ENCODE assay signal across 8 cellular contexts in the genomic region with DNA sequence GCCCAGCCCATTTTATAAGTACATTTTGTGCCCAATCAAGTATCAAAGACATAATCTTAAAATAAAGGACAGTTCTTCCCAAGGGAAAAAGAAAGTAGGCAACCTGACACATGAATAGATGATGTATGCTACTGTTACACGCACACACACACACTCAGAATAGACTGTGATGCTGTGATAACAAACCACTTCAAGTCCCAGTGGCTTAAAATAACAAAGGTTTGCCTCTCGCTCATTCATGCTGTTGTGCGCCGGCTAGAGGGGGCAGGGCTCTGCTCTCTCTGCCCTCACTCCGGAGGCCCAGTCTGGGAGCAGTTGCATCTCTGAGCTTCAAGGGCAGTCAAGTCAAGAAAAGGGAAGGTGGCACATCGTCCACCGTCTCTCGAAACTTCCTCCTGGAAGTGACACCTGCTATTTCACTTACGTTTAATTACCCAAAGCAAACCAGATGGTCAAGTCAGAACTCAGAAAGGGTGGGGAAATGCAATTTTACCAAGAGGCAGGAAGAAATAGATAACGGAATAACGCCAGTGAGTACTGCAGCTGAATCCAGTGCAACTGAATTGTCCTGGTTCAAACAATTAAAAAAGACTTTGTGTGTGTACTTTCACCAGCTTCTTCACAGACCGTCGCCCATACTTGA. TPM values are rescaled to one million over a fixed set of nuclear protein-coding genes. Genes with fewer than 3 reads are reported as not detected.
A peak's percentile ranks its signal among the peaks of the same experiment; 100 is the strongest.
DNase-seq lines count a peak whose midpoint lies in the region; ATAC-seq and TF ChIP-seq lines count a peak whose summit lies in the region.

No MANE protein-coding gene starts in this region.

- peaks cover under 1% of the 10 kb centered on the region; the same call in 1 of the 2 replicates for H3K4me1 ChIP-seq in DND-41 (ENCODE audit: insufficient read depth, low read length)
- peaks cover 0 to 24% (median 5%) of the 10 kb centered on the region in 3 donors for H3K4me1 ChIP-seq in gastroesophageal sphincter
- peaks cover 15 to 23% (median 18%) of the 10 kb centered on the region in 3 donors for H3K4me1 ChIP-seq in skeletal muscle tissue (ENCODE audit: control insufficient read depth in 3 of 3, insufficient read depth in 3 of 3, low read length in 3 of 3)
- peaks cover 1 to 4% of the 10 kb centered on the region in 2 experiments; a peak in 2 of 4 replicates for H3K4me1 ChIP-seq in SK-N-SH (ENCODE audit: control insufficient read depth in 1 of 2, insufficient read depth in 2 of 2, low read depth in 1 of 2, low read length in 1 of 2)

- ATAC-seq in DND-41 (ENCODE audit: insufficient read depth, low read depth) = peak; percentile 54; the same call in 2 of the 3 replicates
- ATAC-seq in GM19438 (IDR thresholded peaks at IDR 0.05; ENCODE audit: low read depth, unreplicated experiment) = peak; percentile 77
- ATAC-seq in HG03432 (IDR thresholded peaks at IDR 0.05; ENCODE audit: unreplicated experiment) = peak; percentile 93
- ATAC-seq in gastroesophageal sphincter = peak; percentile 21

- TF ChIP-seq RAD21 in SK-N-SH (IDR thresholded peaks at IDR 0.05; ENCODE audit: low read length) = no peak

- TF ChIP-seq POLR2A in gastroesophageal sphincter (IDR thresholded peaks at IDR 0.05) = no peak

- H3K9me3 ChIP-seq in DND-41 (ENCODE audit: insufficient read depth, low read length, severe bottlenecking) (no peaks in the 10 kb centered on the region), gastroesophageal sphincter (no peaks in the 10 kb centered on the region), skeletal muscle tissue (ENCODE audit: control insufficient read depth in 3 of 3, low read length in 3 of 3) (no peaks in the 10 kb centered on the region), SK-N-SH (no peaks in the 10 kb centered on the region)

- POLR2A ChIA-PET in SK-N-SH (lab: Yijun Ruan, JAX) = no interaction called here

- H3K27me3 ChIP-seq in DND-41 (ENCODE audit: insufficient read depth, low read length, poor library complexity) (no peaks in the 10 kb centered on the region), gastroesophageal sphincter (no peaks in the 10 kb centered on the region), skeletal muscle tissue (ENCODE audit: control insufficient read depth in 3 of 3, insufficient read depth in 3 of 3, low read length in 3 of 3) (no peaks in the 10 kb centered on the region), SK-N-SH (ENCODE audit: insufficient read depth) (no peaks in the 10 kb centered on the region)

- H3K79me2 ChIP-seq in DND-41 (ENCODE audit: insufficient read depth, low read length) (peaks cover 76% of the 10 kb centered on the region), SK-N-SH (ENCODE audit: insufficient read depth) (peaks cover under 1% of the 10 kb centered on the region; the same call in 1 of the 2 replicates)

- no peak for DNase-seq in DND-41
- peak; percentile 18 for DNase-seq in OCI-M2 (lab: John Stamatoyannopoulos, UW; ENCODE audit: unreplicated experiment)
- no peak for DNase-seq in NCI-H1105 (lab: John Stamatoyannopoulos, UW)
- no peak for DNase-seq in SK-N-SH

- H2AFZ ChIP-seq in DND-41 (ENCODE audit: low read depth, low read length) (no peak overlapping the region), SK-N-SH (ENCODE audit: low read depth) (no peak overlapping the region)

- H4K20me1 ChIP-seq in DND-41 (ENCODE audit: insufficient read depth, low read length) (peaks cover 14% of the 10 kb centered on the region; the same call in 1 of the 2 replicates), SK-N-SH (ENCODE audit: insufficient read depth) (no peaks in the 10 kb centered on the region)

- H3K27ac ChIP-seq in DND-41 (ENCODE audit: low read length) (peak overlapping the region; percentile 42; the same call in 1 of the 2 replicates), gastroesophageal sphincter (peak overlapping the region in 3 of 4 donors; percentile 50 to 66 (median 57)), skeletal muscle tissue (ENCODE audit: low read depth, low read length) (peak overlapping the region; percentile 78), SK-N-SH (ENCODE audit: low read depth in 2 of 2, low read length in 1 of 2) (no peak overlapping the region)

- TF ChIP-seq CTCF in DND-41 (IDR thresholded peaks at IDR 0.05; ENCODE audit: borderline replicate concordance, extremely low read depth, low read length, poor library complexity, severe bottlenecking) (no peak), gastroesophageal sphincter (IDR thresholded peaks at IDR 0.05) (no peak), SK-N-SH (IDR thresholded peaks at IDR 0.05) (no peak)

- no peak overlapping the region for H3K9ac ChIP-seq in DND-41 (ENCODE audit: low read depth, low read length)
- peak overlapping the region; percentile 10 to 58 (median 55) for H3K9ac ChIP-seq in skeletal muscle tissue (ENCODE audit: low read depth in 1 of 3, low read length in 3 of 3)
- no peak overlapping the region for H3K9ac ChIP-seq in SK-N-SH

- H3K36me3 ChIP-seq in DND-41 (ENCODE audit: insufficient read depth, low read length) = peaks cover 9% of the 10 kb centered on the region; the same call in 1 of the 2 replicates
- no peaks in the 10 kb centered on the region for H3K36me3 ChIP-seq in gastroesophageal sphincter
- H3K36me3 ChIP-seq in skeletal muscle tissue (ENCODE audit: control insufficient read depth in 3 of 3, insufficient read depth in 3 of 3, low read length in 3 of 3) = no peaks in the 10 kb centered on the region
- H3K36me3 ChIP-seq in SK-N-SH (replicated peaks in 1 of 2; ENCODE audit: control insufficient read depth in 1 of 2, insufficient read depth in 2 of 2, low read length in 1 of 2) = no peaks in the 10 kb centered on the region

- H3K4me3 ChIP-seq in DND-41 (ENCODE audit: low read depth in 1 of 2, low read length in 2 of 2) (no peak overlapping the region), gastroesophageal sphincter (no peak overlapping the region), skeletal muscle tissue (ENCODE audit: low read length in 3 of 3) (peak overlapping the region in 2 of 3 donors; percentile 15 to 25), SK-N-SH (ENCODE audit: low read depth in 2 of 2, low read length in 1 of 2) (no peak overlapping the region)

- TF ChIP-seq EP300 in gastroesophageal sphincter (IDR thresholded peaks at IDR 0.05) = no peak
- no peak for TF ChIP-seq EP300 in SK-N-SH (IDR thresholded peaks at IDR 0.05; ENCODE audit: borderline replicate concordance in 1 of 2, low read depth in 1 of 2, low read length in 1 of 2)

- CTCF ChIA-PET in SK-N-SH (lab: Yijun Ruan, JAX) = interaction anchor here (1.1 to 1.6 kb wide), 3 partner anchors 21 to 154 kb away, joined by 3 to 6 read pairs (median 4); no protein-coding TSS in a partner anchor

- H3K9me2 ChIP-seq in SK-N-SH = no peaks in the 10 kb centered on the region

- H3K4me2 ChIP-seq in DND-41 (ENCODE audit: insufficient read depth, low read length) = no peak overlapping the region
- no peak overlapping the region for H3K4me2 ChIP-seq in SK-N-SH

- WGBS in gastroesophageal sphincter (ENCODE audit: low coverage in 1 of 2), 2 donors = 37 to 58% methylated on average over 6 to 12 of the region's 13 CpGs
- 89% methylated on average over 13 of the region's 13 CpGs for WGBS in SK-N-SH (ENCODE audit: low lambda C conversion rate)

- H3F3A ChIP-seq in SK-N-SH (replicated peaks; ENCODE audit: insufficient read depth) = no peaks in the 10 kb centered on the region

TF ChIP-seq in SK-N-SH, 30 proteins besides CTCF, POLR2A, EP300 and RAD21 (continues in another document):
- TF ChIP-seq EZH2phosphoT487 (IDR thresholded peaks at IDR 0.05; ENCODE audit: borderline replicate concordance, low read depth) (no peak), MEF2A (IDR thresholded peaks at IDR 0.05; ENCODE audit: borderline replicate concordance, low read depth) (no peak), FOSL2 (IDR thresholded peaks at IDR 0.05; ENCODE audit: borderline replicate concordance, low read depth) (no peak), RFX5 (IDR thresholded peaks at IDR 0.05; ENCODE audit: low read length) (no peak), GATA2 (CRISPR knock-in tag; IDR thresholded peaks at IDR 0.05) (no peak), FOXM1 (IDR thresholded peaks at IDR 0.05; ENCODE audit: low read depth) (no peak), TCF12 (IDR thresholded peaks at IDR 0.05) (no peak), ELF1 (IDR thresholded peaks at IDR 0.05) (no peak), YY1 (IDR thresholded peaks at IDR 0.05; ENCODE audit: low read depth) (no peak)
- TF ChIP-seq, protein P1, sequence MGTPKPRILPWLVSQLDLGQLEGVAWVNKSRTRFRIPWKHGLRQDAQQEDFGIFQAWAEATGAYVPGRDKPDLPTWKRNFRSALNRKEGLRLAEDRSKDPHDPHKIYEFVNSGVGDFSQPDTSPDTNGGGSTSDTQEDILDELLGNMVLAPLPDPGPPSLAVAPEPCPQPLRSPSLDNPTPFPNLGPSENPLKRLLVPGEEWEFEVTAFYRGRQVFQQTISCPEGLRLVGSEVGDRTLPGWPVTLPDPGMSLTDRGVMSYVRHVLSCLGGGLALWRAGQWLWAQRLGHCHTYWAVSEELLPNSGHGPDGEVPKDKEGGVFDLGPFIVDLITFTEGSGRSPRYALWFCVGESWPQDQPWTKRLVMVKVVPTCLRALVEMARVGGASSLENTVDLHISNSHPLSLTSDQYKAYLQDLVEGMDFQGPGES (IDR thresholded peaks at IDR 0.05; ENCODE audit: low read depth, low read length) = no peak
- TF ChIP-seq, protein P2, sequence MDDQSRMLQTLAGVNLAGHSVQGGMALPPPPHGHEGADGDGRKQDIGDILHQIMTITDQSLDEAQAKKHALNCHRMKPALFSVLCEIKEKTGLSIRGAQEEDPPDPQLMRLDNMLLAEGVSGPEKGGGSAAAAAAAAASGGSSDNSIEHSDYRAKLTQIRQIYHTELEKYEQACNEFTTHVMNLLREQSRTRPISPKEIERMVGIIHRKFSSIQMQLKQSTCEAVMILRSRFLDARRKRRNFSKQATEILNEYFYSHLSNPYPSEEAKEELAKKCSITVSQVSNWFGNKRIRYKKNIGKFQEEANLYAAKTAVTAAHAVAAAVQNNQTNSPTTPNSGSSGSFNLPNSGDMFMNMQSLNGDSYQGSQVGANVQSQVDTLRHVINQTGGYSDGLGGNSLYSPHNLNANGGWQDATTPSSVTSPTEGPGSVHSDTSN (IDR thresholded peaks at IDR 0.05) = no peak

RNA-seq across cellular contexts. Expression of a gene that starts 43.3 kb away (rescaled TPM):
- total RNA-seq in gastroesophageal sphincter (10 to 100 TPM in 1 of 4 donors, 1 to 10 TPM in 3; 4.4 to 17.2 (median 5.9) TPM), skeletal muscle tissue (2.6 TPM)
- polyA plus RNA-seq in SK-N-SH (2012; rRNA removed) = 1.8 and 1.9 TPM in 2 replicates
- polyA plus RNA-seq in SK-N-SH (2012; cell fraction: cytosol; rRNA removed) = 1.2 and 1.7 TPM in 2 replicates
- 4.3 and 7.0 TPM in 2 replicates for polyA plus RNA-seq in SK-N-SH (2012; cell fraction: nucleus; rRNA removed)

Comparison
In these comparisons a context has a peak if more than half of its experiments do, and no peak if none do; other contexts are left out.
1. ATAC-seq: peak in every context shown above with its lines; median percentile 93 in HG03432; 77 in GM19438; 54 in DND-41; 21 in gastroesophageal sphincter.
2. H3K27ac ChIP-seq: peak in DND-41 (single experiment), gastroesophageal sphincter (3 of 4) and skeletal muscle tissue (single experiment); none in SK-N-SH (0 of 2).
3. H3K4me3 ChIP-seq: peak in skeletal muscle tissue (2 of 3); none in DND-41 (0 of 2), gastroesophageal sphincter (0 of 2) and SK-N-SH (0 of 2).
4. H3K9ac ChIP-seq: peak in skeletal muscle tissue (3 of 3); none in DND-41 (single experiment) and SK-N-SH (single experiment).